8 cellular contexts compared by ENCODE assay signal in genomic region chr15:31338879-31339557, GRCh38. TPM values are rescaled to one million over a fixed set of nuclear protein-coding genes. Genes with fewer than 3 reads are reported as not detected.
DNase-seq lines count a peak whose midpoint lies in the region; ATAC-seq and TF ChIP-seq lines count a peak whose summit lies in the region.

No MANE protein-coding gene starts in this region.

- H3K4me3 ChIP-seq in spleen = peak overlapping the region in 1 of 8 donors; percentile 40

- DNase-seq in NCI-H2081 (lab: John Stamatoyannopoulos, UW) = peak; percentile 57 to 71
- no peak for DNase-seq in NCI-H2081 treated with DMSO at 0.1 percent for 48 hours (lab: John Stamatoyannopoulos, UW)
- DNase-seq in NCI-H2107 treated with DMSO at 0.1 percent for 48 hours (lab: John Stamatoyannopoulos, UW; ENCODE audit: unreplicated experiment) = peak; percentile 41
- peak; percentile 61 for DNase-seq in amniotic epithelial cell (ENCODE audit: low read depth)
- DNase-seq in iPS-NIHi11 (ENCODE audit: low spot score) = peak; percentile 52
- DNase-seq in spleen = peak; percentile 83

- intact Hi-C loops in spleen (cut with DNase I; ENCODE audit: low total_unique reads) = loop anchor here (10.0 kb wide), 1 partner anchor 56 kb away; no protein-coding TSS in a partner anchor

- no peak for TF ChIP-seq POLR2A in spleen (IDR thresholded peaks at IDR 0.05)

- no peaks in the 10 kb centered on the region for H3K9me3 ChIP-seq in spleen

- H3K4me1 ChIP-seq in spleen = peaks cover 39 to 100% (median 99%) of the 10 kb centered on the region in 6 donors

- H3K27ac ChIP-seq in spleen = peak overlapping the region in 7 of 8 donors; percentile 37 to 100 (median 96)

- H3K27me3 ChIP-seq in spleen (replicated peaks in 1 of 7) = no peaks in the 10 kb centered on the region

- peaks cover 0 to 23% (median 0%) of the 10 kb centered on the region in 6 donors for H3K36me3 ChIP-seq in spleen

- TF ChIP-seq CTCF in spleen (IDR thresholded peaks at IDR 0.05 in 8 of 11, conservative IDR thresholded peaks at IDR 0.05 in 3 of 11) = no peak

- WGBS in spleen, 5 donors = 55 to 72% (median 63%) methylated on average over 9 of the region's 9 CpGs

- peak; percentile 49 for ATAC-seq in HG02588 (IDR thresholded peaks at IDR 0.05; ENCODE audit: unreplicated experiment)
- ATAC-seq in HG02571 (IDR thresholded peaks at IDR 0.05; ENCODE audit: unreplicated experiment) = no peak

RNA-seq across cellular contexts. Expression of gene KLF13, which starts 12.4 kb away (rescaled TPM):
- 100 to 1,000 TPM in 1 of 7 donors, 10 to 100 TPM in 6; 71.6 to 111 (median 85.8) TPM for total RNA-seq in spleen
- 10 to 100 TPM; 21.8 to 43.3 (median 43.1) TPM for polyA plus RNA-seq in spleen
